In the genomic region with DNA sequence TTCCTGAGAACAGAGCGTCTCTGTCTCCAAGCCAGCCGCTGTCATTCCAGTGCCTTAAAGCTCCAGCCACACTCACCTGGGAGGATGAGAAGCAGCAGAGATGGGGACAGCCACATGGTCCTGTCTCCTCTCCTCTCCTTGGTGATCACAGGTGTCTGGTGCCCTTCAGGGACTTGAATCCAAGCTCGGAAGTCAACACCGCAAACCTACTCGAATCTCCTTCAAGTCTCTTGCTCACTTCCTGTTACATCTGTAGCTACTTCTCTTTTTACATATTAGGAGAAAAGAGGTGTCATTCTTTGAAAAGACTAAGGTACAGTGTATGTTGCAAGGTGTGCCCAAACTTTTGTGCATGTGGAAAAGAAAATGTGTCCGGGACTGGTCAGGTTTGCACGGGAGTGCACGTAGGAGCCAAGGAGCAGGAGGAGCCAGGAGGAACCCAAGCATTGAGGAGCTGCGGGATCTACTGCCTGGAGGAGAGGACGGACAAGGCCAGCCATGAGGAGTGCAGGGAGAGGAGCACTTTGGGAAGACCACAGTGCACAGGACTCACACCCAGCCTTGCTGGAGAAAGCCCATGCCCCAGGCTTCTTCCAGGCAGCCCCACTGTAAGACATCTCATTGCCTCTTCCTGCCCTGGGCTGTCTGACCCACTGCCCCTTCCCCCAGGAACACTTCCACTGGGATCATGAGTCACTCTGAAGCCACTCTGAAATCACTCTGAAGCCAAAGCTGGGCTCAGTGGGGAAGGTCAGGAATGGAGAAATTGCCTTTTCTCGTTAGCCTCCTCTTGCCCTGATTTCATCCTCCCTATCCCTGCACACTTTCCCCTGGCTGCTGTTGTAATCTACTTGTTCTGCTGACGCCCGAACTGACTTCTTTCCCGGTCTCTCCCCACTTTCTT, we compare ENCODE assay signal across 19 cellular contexts. TPM values are rescaled to one million over a fixed set of nuclear protein-coding genes. Genes with fewer than 3 reads are reported as not detected.
A peak's percentile ranks its signal among the peaks of the same experiment; 100 is the strongest.
DNase-seq lines count a peak whose midpoint lies in the region; ATAC-seq lines count a peak whose summit lies in the region.
"Had no signal": no experiment of that assay in that cellular context is flagged by ENCODE, and none has a peak within 500 bp of the region (broad histone marks: within the 10 kb centered on the region; RNA-seq: fewer than 3 reads in every experiment).

A gene (minus strand): TSS at position 197 of the 904 bp plus-strand sequence. CDS start 81 bp downstream, at position 116.

- peak; percentile 63 for DNase-seq in activated CD4-positive, alpha-beta T cell treated with anti-CD3 and anti-CD28 coated beads, Interleukin-2, amount 10 ng/mL, durations not matched to agents 24 days and 14 days
- DNase-seq in activated CD4-positive, alpha-beta T cell treated with anti-CD3 and anti-CD28 coated beads for 48 hours, result no peak
- DNase-seq in RPMI8226 (peak; percentile 79), NCI-H2081 (lab: John Stamatoyannopoulos, UW) (no peak), SK-N-DZ (ENCODE audit: low spot score) (no peak), activated gamma-delta T cell treated with Interleukin-2 at 50 U/mL for 16 hours (no peak)
- DNase-seq in naive thymus-derived CD8-positive, alpha-beta T cell, result peak in 3 of 10 donors; percentile 2 to 36 (median 23)
- DNase-seq: activated CD8-positive, alpha-beta memory T cell treated with anti-CD3 and anti-CD28 coated beads for 24 hours; gastrocnemius medialis; Karpas-422; natural killer cell; NCI-H2029; NCI-H69; T1000 had no signal

- no peak within 1 kb of the TSS for H3K27ac Mint-ChIP-seq in activated CD4-positive, alpha-beta T cell treated with anti-CD3 and anti-CD28 coated beads, Interleukin-2, amount 10 ng/mL, durations not matched to agents 24 days and 14 days
- peak within 1 kb of the TSS in 2 of 3 donors; percentile 33 to 68 for H3K27ac Mint-ChIP-seq in IgD-negative memory B cell
- peak within 1 kb of the TSS in 8 of 10 donors; percentile 0 to 83 (median 30) for H3K27ac Mint-ChIP-seq in naive thymus-derived CD8-positive, alpha-beta T cell
- H3K27ac Mint-ChIP-seq: natural killer cell had no signal

- H3K27me3 Mint-ChIP-seq in activated CD4-positive, alpha-beta T cell treated with anti-CD3 and anti-CD28 coated beads, Interleukin-2, amount 10 ng/mL, durations not matched to agents 24 days and 14 days, result peaks cover 29% of the 10 kb centered on the region
- peaks cover 10% of the 10 kb centered on the region for H3K27me3 Mint-ChIP-seq in IgD-negative memory B cell
- H3K27me3 Mint-ChIP-seq in naive thymus-derived CD8-positive, alpha-beta T cell, result peaks cover 0 to 16% (median 1%) of the 10 kb centered on the region in 5 donors

- H3K4me3 Mint-ChIP-seq in activated CD4-positive, alpha-beta T cell treated with anti-CD3 and anti-CD28 coated beads, Interleukin-2, amount 10 ng/mL, durations not matched to agents 24 days and 14 days, result no peak within 1 kb of the TSS
- H3K4me3 Mint-ChIP-seq in IgD-negative memory B cell, result peak within 1 kb of the TSS in 2 of 4 donors; percentile 8 to 53
- H3K4me3 Mint-ChIP-seq in naive thymus-derived CD8-positive, alpha-beta T cell, result peak within 1 kb of the TSS in 8 of 10 donors; percentile 6 to 70 (median 46)
- H3K4me3 Mint-ChIP-seq: natural killer cell had no signal

- no peaks in the 10 kb centered on the region for H3K9me3 Mint-ChIP-seq in activated CD4-positive, alpha-beta T cell treated with anti-CD3 and anti-CD28 coated beads, Interleukin-2, amount 10 ng/mL, durations not matched to agents 24 days and 14 days
- peaks cover 0 to 4% (median 0%) of the 10 kb centered on the region in 3 donors for H3K9me3 Mint-ChIP-seq in IgD-negative memory B cell
- peaks cover 0 to 4% (median 0%) of the 10 kb centered on the region in 9 donors for H3K9me3 Mint-ChIP-seq in naive thymus-derived CD8-positive, alpha-beta T cell
- H3K9me3 Mint-ChIP-seq: natural killer cell had no signal

- intact Hi-C loops in activated CD4-positive, alpha-beta T cell treated with anti-CD3 and anti-CD28 coated beads, Interleukin-2, amount 10 ng/mL, durations not matched to agents 24 days and 14 days (cut with micrococcal nuclease), result no loop called here

- H3K36me3 Mint-ChIP-seq in activated CD4-positive, alpha-beta T cell treated with anti-CD3 and anti-CD28 coated beads, Interleukin-2, amount 10 ng/mL, durations not matched to agents 24 days and 14 days (ENCODE audit: low read depth), result no peaks in the 10 kb centered on the region
- H3K36me3 Mint-ChIP-seq in IgD-negative memory B cell, result no peaks in the 10 kb centered on the region
- peaks cover 0 to 1% (median 0%) of the 10 kb centered on the region in 3 donors for H3K36me3 Mint-ChIP-seq in naive thymus-derived CD8-positive, alpha-beta T cell
- H3K36me3 Mint-ChIP-seq: natural killer cell had no signal

- peaks cover 8% of the 10 kb centered on the region for H3K4me1 Mint-ChIP-seq in activated CD4-positive, alpha-beta T cell treated with anti-CD3 and anti-CD28 coated beads, Interleukin-2, amount 10 ng/mL, durations not matched to agents 24 days and 14 days
- peaks cover 9 to 11% (median 10%) of the 10 kb centered on the region in 3 donors for H3K4me1 Mint-ChIP-seq in IgD-negative memory B cell
- H3K4me1 Mint-ChIP-seq in naive thymus-derived CD8-positive, alpha-beta T cell, result peaks cover 6 to 18% (median 16%) of the 10 kb centered on the region in 4 donors

- ATAC-seq in naive thymus-derived CD8-positive, alpha-beta T cell, result peak in 1 of 2 donors; percentile 64
- ATAC-seq: gastrocnemius medialis, natural killer cell, Right ventricle myocardium inferior had no signal

- POLR2A ChIA-PET in naive thymus-derived CD8-positive, alpha-beta T cell (lab: Charles Lee), result interaction anchor here (0.5 kb wide), 1 partner anchor 147 kb away, joined by 4 read pairs; no protein-coding TSS in a partner anchor

RNA-seq across cellular contexts. Expression of the gene that starts here (rescaled TPM):
- not detected in 2 replicates for total RNA-seq in activated CD4-positive, alpha-beta T cell treated with anti-CD3 and anti-CD28 coated beads, Interleukin-2, amount 10 ng/mL, durations not matched to agents 24 days and 14 days
- polyA plus RNA-seq in IgD-negative memory B cell, result not detected
- total RNA-seq in naive thymus-derived CD8-positive, alpha-beta T cell, result not detected
- not detected for polyA plus RNA-seq in naive thymus-derived CD8-positive, alpha-beta T cell
- not detected in 2 replicates for polyA plus RNA-seq in SK-N-DZ (2014; cell fraction: cytosol; rRNA removed)
- polyA plus RNA-seq in SK-N-DZ (2014; cell fraction: nucleus; rRNA removed), result not detected in 2 replicates
- total RNA-seq: cerebellum, gastrocnemius medialis, lower leg skin, natural killer cell, Right ventricle myocardium inferior, suprapubic skin had no signal

Comparison
In these comparisons a context has a peak if more than half of its experiments do, and no peak if none do; other contexts are left out.
1. Peak in DNase-seq in activated CD4-positive, alpha-beta T cell treated with anti-CD3 and anti-CD28 coated beads, Interleukin-2, amount 10 ng/mL, durations not matched to agents 24 days and 14 days; RNA of the gene not detected or under 1 TPM.